ENCODE assay signal across 8 cellular contexts in the genomic region with DNA sequence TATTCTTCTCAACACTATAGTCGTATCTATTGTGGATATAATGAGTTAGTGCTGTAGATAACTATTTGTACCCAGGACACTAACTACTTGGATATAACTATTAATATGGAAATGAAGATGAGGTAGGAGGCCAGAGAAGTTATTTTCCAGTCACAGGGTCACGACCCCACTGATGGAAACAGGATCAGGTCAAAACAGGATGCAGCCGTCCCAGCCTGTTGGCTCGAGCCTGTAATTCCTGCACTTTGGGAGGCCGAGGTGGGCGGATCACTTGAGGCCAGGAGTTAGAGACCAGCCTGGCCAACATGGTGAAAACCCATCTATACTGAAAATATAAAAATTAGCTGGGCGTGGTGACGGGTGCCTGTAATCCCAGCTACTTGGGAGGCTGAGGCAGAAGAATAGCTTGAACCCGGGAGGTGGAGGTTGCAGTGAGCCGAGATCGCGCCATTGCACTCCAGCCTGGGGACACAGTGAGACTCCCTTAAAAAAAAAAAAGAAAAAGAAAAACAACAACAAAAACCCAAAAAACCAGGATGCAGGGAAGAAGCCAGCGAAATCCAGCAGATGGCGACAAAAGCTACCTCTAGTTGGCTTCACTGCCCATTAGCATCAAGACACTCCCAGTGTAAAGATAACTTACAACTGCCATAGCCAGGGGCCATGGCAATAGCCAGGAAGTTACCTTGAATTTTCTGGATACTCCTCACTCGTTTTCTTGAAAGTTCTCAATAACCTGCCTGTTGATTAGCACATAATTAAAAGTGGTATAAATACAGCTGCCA. TPM values are rescaled to one million over a fixed set of nuclear protein-coding genes. Genes with fewer than 3 reads are reported as not detected.
DNase-seq lines count a peak whose midpoint lies in the region; ATAC-seq and TF ChIP-seq lines count a peak whose summit lies in the region.

No MANE protein-coding gene starts in this region.

- H3K4ac ChIP-seq in mesendoderm (ENCODE audit: low read depth, low read length) = no peak overlapping the region

- no peak overlapping the region for H2BK5ac ChIP-seq in mesendoderm (ENCODE audit: low read length)

- H3K27me3 Mint-ChIP-seq in T-helper 2 cell treated with Interferon-gamma antibody and Interleukin-4, amounts not matched to agents 5 μg/mL and 100 μg/mL, for 36 hours (ENCODE audit: low read depth) = peaks cover 6% of the 10 kb centered on the region

- H3K4me1 ChIP-seq in heart right ventricle = no peaks in the 10 kb centered on the region
- H3K4me1 ChIP-seq in ascending aorta = no peaks in the 10 kb centered on the region
- H3K4me1 ChIP-seq in mesendoderm (ENCODE audit: control insufficient read depth, low read depth, low read length) = no peaks in the 10 kb centered on the region

- no peak overlapping the region for H3K4me3 Mint-ChIP-seq in T-helper 2 cell treated with Interferon-gamma antibody and Interleukin-4, amounts not matched to agents 5 μg/mL and 100 μg/mL, for 36 hours

- no peak overlapping the region for H3K18ac ChIP-seq in mesendoderm (ENCODE audit: low read length)

- ATAC-seq in heart right ventricle (no peak), Right ventricle myocardium inferior (no peak), GM19395 (IDR thresholded peaks at IDR 0.05; ENCODE audit: unreplicated experiment) (no peak)

- TF ChIP-seq CTCF in heart right ventricle (IDR thresholded peaks at IDR 0.05) (peak in 6 of 9 donors; percentile 15 to 50 (median 34)), ascending aorta (IDR thresholded peaks at IDR 0.05) (peak in 2 of 3 experiments; percentile 28 to 36)

- H3K36me3 Mint-ChIP-seq in T-helper 2 cell treated with Interferon-gamma antibody and Interleukin-4, amounts not matched to agents 5 μg/mL and 100 μg/mL, for 36 hours (ENCODE audit: low read depth) = no peaks in the 10 kb centered on the region

- H2BK15ac ChIP-seq in mesendoderm (replicated peaks; ENCODE audit: low read depth) = no peak overlapping the region

- H3K36me3 ChIP-seq in heart right ventricle = no peaks in the 10 kb centered on the region
- no peaks in the 10 kb centered on the region for H3K36me3 ChIP-seq in ascending aorta
- H3K36me3 ChIP-seq in mesendoderm (ENCODE audit: control insufficient read depth, insufficient read depth, low read length) = no peaks in the 10 kb centered on the region

- H3K27ac Mint-ChIP-seq in T-helper 2 cell treated with Interferon-gamma antibody and Interleukin-4, amounts not matched to agents 5 μg/mL and 100 μg/mL, for 36 hours = no peak overlapping the region

- 38 to 46% methylated on average over 15 of the region's 15 CpGs for WGBS in heart right ventricle, 2 donors
- WGBS in mesendoderm (ENCODE audit: extremely low coverage, insufficient coverage, low lambda C conversion rate) = no CpG with 5 or more reads among the region's 15 CpGs

- H3K4me1 Mint-ChIP-seq in T-helper 2 cell treated with Interferon-gamma antibody and Interleukin-4, amounts not matched to agents 5 μg/mL and 100 μg/mL, for 36 hours (ENCODE audit: low read depth) = no peaks in the 10 kb centered on the region

- H3K9me3 ChIP-seq in heart right ventricle (no peaks in the 10 kb centered on the region), ascending aorta (no peaks in the 10 kb centered on the region)

- H3K27ac ChIP-seq in heart right ventricle = no peak overlapping the region
- no peak overlapping the region for H3K27ac ChIP-seq in ascending aorta
- H3K27ac ChIP-seq in mesendoderm (ENCODE audit: low read depth, low read length) = no peak overlapping the region

- H3K9ac ChIP-seq in mesendoderm (ENCODE audit: low read length) = no peak overlapping the region

- H3K23ac ChIP-seq in mesendoderm (ENCODE audit: low read length) = no peak overlapping the region

- H3K4me3 ChIP-seq in heart right ventricle (no peak overlapping the region), ascending aorta (no peak overlapping the region), mesendoderm (ENCODE audit: low read length) (no peak overlapping the region)

- no peaks in the 10 kb centered on the region for H3K79me2 ChIP-seq in mesendoderm (ENCODE audit: control insufficient read depth, insufficient read depth, low read length)

- H2AK5ac ChIP-seq in mesendoderm (ENCODE audit: low read length) = no peak overlapping the region

- no peak overlapping the region for H4K5ac ChIP-seq in mesendoderm (ENCODE audit: low read length)

- no peaks in the 10 kb centered on the region for H3K9me3 Mint-ChIP-seq in T-helper 2 cell treated with Interferon-gamma antibody and Interleukin-4, amounts not matched to agents 5 μg/mL and 100 μg/mL, for 36 hours

- no peak overlapping the region for H4K8ac ChIP-seq in mesendoderm (ENCODE audit: low read depth, low read length)

- intact Hi-C loops in heart right ventricle (cut with DNase I) = no loop called here
- intact Hi-C loops in Right ventricle myocardium inferior (cut with DNase I) = no loop called here
- intact Hi-C loops in ascending aorta (cut with DNase I) = no loop called here

- no peak overlapping the region for H2BK120ac ChIP-seq in mesendoderm (ENCODE audit: low read depth, low read length)

- H3K27me3 ChIP-seq in heart right ventricle = peaks cover 0 to 36% (median 0%) of the 10 kb centered on the region in 7 donors
- no peaks in the 10 kb centered on the region for H3K27me3 ChIP-seq in ascending aorta
- H3K27me3 ChIP-seq in mesendoderm (ENCODE audit: insufficient read depth, low read length, poor library complexity) = no peaks in the 10 kb centered on the region

- H3K56ac ChIP-seq in mesendoderm (ENCODE audit: low read length) = no peak overlapping the region

- DNase-seq in heart right ventricle (no peak), Right ventricle myocardium inferior (ENCODE audit: missing footprints) (no peak), NCI-H1105 (lab: John Stamatoyannopoulos, UW) (peak; percentile 26), ascending aorta (ENCODE audit: low spot score in 2 of 2) (no peak), mesendoderm (peak; percentile 76), amniotic stem cell (lab: John Stamatoyannopoulos, UW) (no peak)
- no peak for DNase-seq in T-helper 2 cell treated with Interferon-gamma antibody and Interleukin-4, amounts not matched to agents 5 μg/mL and 100 μg/mL, for 36 hours (ENCODE audit: low spot score)

- H3K4me2 ChIP-seq in mesendoderm (ENCODE audit: low read length) = no peak overlapping the region

- no peaks in the 10 kb centered on the region for H3K79me1 ChIP-seq in mesendoderm (ENCODE audit: low read length)

RNA-seq across cellular contexts. Expression of a gene that starts 37.9 kb away (rescaled TPM):
- total RNA-seq in heart right ventricle (1 to 10 TPM; 5.2 to 7.3 (median 5.8) TPM), Right ventricle myocardium inferior (4.7 TPM), ascending aorta (1.2 TPM)
- polyA plus RNA-seq in heart right ventricle = 1 to 10 TPM; 4.7 to 8.6 TPM
- 7.5 TPM for polyA plus RNA-seq in mesendoderm (2013, experiment 1 of 2)
- 7.6 TPM for polyA plus RNA-seq in mesendoderm (2013, experiment 2 of 2)

Comparison
In these comparisons a context has a peak if more than half of its experiments do, and no peak if none do; other contexts are left out.
1. DNase-seq: peak in NCI-H1105 (single experiment) and mesendoderm (single experiment); none in heart right ventricle (0 of 2), Right ventricle myocardium inferior (single experiment), ascending aorta (0 of 2), T-helper 2 cell treated with Interferon-gamma antibody and Interleukin-4, amounts not matched to agents 5 μg/mL and 100 μg/mL, for 36 hours (single experiment) and amniotic stem cell (single experiment).